1 cellular context compared by ENCODE assay signal in the genomic region with DNA sequence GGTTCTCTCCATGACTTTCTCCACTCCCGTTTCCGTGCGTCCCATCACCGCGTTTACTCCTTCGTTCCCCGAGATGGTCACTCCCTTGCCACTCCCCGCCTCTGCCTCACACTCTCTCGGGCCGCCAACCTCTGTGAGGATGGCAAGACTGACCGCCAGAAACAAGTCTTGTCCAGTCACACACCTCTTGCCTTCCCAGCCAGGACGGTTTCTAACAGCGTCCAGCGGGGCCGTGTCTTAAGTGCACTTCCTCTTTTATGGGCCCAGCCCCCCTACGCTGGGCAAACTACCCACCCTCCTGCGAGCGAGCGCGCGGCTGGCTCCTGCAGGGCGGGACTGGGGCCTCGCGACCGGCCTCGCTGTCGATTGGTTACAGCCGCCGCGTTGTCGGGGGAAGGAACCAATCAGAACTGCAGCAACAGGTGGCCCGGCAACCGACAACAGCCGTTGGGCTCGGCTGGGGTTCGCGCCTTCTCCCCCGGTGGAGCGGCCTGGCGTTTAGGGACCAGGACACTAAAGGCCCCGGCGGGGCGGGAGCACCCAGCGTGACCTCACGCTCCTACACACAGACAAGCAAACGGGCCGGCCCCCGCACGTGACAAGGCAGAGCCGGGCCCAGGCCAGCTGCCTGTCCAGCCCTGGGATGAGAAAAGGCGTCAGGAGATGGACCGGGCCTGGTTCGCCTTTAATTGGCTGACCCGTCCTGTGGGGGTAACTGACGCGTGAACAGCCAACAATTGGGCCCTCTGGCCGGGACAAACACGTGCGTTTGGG.
A peak's percentile ranks its signal among the peaks of the same experiment; 100 is the strongest.
TF ChIP-seq lines count a peak whose summit lies in the region.

No MANE protein-coding gene starts in this region.

TF ChIP-seq in K562, 482 proteins besides CTCF, POLR2A, EP300 and RAD21 (continued from another document):
- TF ChIP-seq ZNF449 (CRISPR knock-in tag; IDR thresholded peaks at IDR 0.05) (peak; percentile 63; the same call in 1 of the 2 replicates), ZNF274 (IDR thresholded peaks at IDR 0.05; ENCODE audit: borderline replicate concordance, low read depth, low read length) (no peak), GATAD2A (IDR thresholded peaks at IDR 0.05) (0 out of 2 replicates have a peak, but pooled peaks have one; percentile 21), MTA2 (IDR thresholded peaks at IDR 0.05; ENCODE audit: low read depth) (peak; percentile 4; the same call in 1 of the 2 replicates), NBN (IDR thresholded peaks at IDR 0.05; ENCODE audit: low read depth) (peak; percentile 83), POU5F1 (IDR thresholded peaks at IDR 0.05; ENCODE audit: borderline replicate concordance, low read depth, low read length, partially characterized antibody) (no peak), ZBTB9 (CRISPR knock-in tag; IDR thresholded peaks at IDR 0.05) (peak; percentile 88)
- TF ChIP-seq, protein P1, sequence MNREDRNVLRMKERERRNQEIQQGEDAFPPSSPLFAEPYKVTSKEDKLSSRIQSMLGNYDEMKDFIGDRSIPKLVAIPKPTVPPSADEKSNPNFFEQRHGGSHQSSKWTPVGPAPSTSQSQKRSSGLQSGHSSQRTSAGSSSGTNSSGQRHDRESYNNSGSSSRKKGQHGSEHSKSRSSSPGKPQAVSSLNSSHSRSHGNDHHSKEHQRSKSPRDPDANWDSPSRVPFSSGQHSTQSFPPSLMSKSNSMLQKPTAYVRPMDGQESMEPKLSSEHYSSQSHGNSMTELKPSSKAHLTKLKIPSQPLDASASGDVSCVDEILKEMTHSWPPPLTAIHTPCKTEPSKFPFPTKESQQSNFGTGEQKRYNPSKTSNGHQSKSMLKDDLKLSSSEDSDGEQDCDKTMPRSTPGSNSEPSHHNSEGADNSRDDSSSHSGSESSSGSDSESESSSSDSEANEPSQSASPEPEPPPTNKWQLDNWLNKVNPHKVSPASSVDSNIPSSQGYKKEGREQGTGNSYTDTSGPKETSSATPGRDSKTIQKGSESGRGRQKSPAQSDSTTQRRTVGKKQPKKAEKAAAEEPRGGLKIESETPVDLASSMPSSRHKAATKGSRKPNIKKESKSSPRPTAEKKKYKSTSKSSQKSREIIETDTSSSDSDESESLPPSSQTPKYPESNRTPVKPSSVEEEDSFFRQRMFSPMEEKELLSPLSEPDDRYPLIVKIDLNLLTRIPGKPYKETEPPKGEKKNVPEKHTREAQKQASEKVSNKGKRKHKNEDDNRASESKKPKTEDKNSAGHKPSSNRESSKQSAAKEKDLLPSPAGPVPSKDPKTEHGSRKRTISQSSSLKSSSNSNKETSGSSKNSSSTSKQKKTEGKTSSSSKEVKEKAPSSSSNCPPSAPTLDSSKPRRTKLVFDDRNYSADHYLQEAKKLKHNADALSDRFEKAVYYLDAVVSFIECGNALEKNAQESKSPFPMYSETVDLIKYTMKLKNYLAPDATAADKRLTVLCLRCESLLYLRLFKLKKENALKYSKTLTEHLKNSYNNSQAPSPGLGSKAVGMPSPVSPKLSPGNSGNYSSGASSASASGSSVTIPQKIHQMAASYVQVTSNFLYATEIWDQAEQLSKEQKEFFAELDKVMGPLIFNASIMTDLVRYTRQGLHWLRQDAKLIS (CRISPR knock-in tag; IDR thresholded peaks at IDR 0.05) = peak; percentile 84; the same call in 1 of the 2 replicates
